ENCODE assay signal across 19 cellular contexts in genomic region chr20:49791165-49791564, GRCh38. TPM values are rescaled to one million over a fixed set of nuclear protein-coding genes. Genes with fewer than 3 reads are reported as not detected.
A peak's percentile ranks its signal among the peaks of the same experiment; 100 is the strongest.
DNase-seq lines count a peak whose midpoint lies in the region; ATAC-seq, FAIRE-seq and TF ChIP-seq lines count a peak whose summit lies in the region.
"Had no signal": no experiment of that assay in that cellular context is flagged by ENCODE, and none has a peak within 500 bp of the region (broad histone marks: within the 10 kb centered on the region; RNA-seq: fewer than 3 reads in every experiment).

No MANE protein-coding gene starts in this region.

- no peak overlapping the region for H4K91ac ChIP-seq in mesenchymal stem cell (ENCODE audit: low read length)

- CTCF ChIA-PET in K562 (lab: Yijun Ruan, JAX; ENCODE audit: low intra/inter-chr PET ratio): no interaction called here

- peak overlapping the region; percentile 82 for H2AFZ ChIP-seq in K562 (ENCODE audit: low read depth, low read length)
- no peak overlapping the region for H2AFZ ChIP-seq in mesenchymal stem cell (ENCODE audit: low read depth, low read length)

- H3K4me2 ChIP-seq in K562 (ENCODE audit: insufficient read depth, low read length) (no peak overlapping the region; the same call in 1 of the 2 replicates), mesenchymal stem cell (ENCODE audit: low read length, poor library complexity, severe bottlenecking) (no peak overlapping the region)

- H3K18ac ChIP-seq in mesenchymal stem cell (ENCODE audit: low read depth in 1 of 2, low read length in 2 of 2): no peak overlapping the region

- no peak overlapping the region for H2BK120ac ChIP-seq in mesenchymal stem cell (ENCODE audit: low read depth, low read length)

- no peak for DNase-seq in heart right ventricle
- no peak for DNase-seq in left ventricle myocardium superior
- DNase-seq in K562 (ENCODE audit: extremely low read depth in 1 of 4, low spot score in 3 of 4): peak in 1 of 4 experiments; percentile 41
- no peak for DNase-seq in mesenchymal stem cell
- DNase-seq in activated CD8-positive, alpha-beta memory T cell treated with anti-CD3 and anti-CD28 coated beads, Interleukin-2, amount 50 U/mL, for 4 hours: no peak
- no peak for DNase-seq in epidermal melanocyte (ENCODE audit: insufficient read length, low spot score)
- no peak for DNase-seq in head of caudate nucleus
- no peak for DNase-seq in SKM-1 (lab: John Stamatoyannopoulos, UW; ENCODE audit: unreplicated experiment)
- DNase-seq: DMS53, H7, NCI-H1417, NCI-H1930, NCI-H2171 treated with DMSO at 0.1 percent for 48 hours, NCI-H510A, NCI-H82, SHP77 treated with DMSO at 0.1 percent for 48 hours had no signal

- TF ChIP-seq RAD21 in K562 (CRISPR knock-in tag; conservative IDR thresholded peaks at IDR 0.05 in 1 of 2, IDR thresholded peaks at IDR 0.05 in 1 of 2): no peak

- H2BK5ac ChIP-seq in mesenchymal stem cell (ENCODE audit: low read depth, low read length, poor library complexity, severe bottlenecking): no peak overlapping the region

- H3K23ac ChIP-seq in mesenchymal stem cell (ENCODE audit: low read length in 2 of 2): no peak overlapping the region

- BruUV-seq in K562 (replicated peaks; lab: Mats Ljungman, UMichigan): no TSS peak

- H3K9ac ChIP-seq in K562 (ENCODE audit: insufficient read depth in 1 of 2, low read depth in 2 of 2, low read length in 2 of 2): peak overlapping the region; percentile 1 to 50; a peak in 1 of 4 replicates
- H3K9ac ChIP-seq in mesenchymal stem cell (ENCODE audit: low read length): no peak overlapping the region

- no peak overlapping the region for H2BK15ac ChIP-seq in mesenchymal stem cell (ENCODE audit: low read depth, poor library complexity, severe bottlenecking)

- no peak overlapping the region for H4K8ac ChIP-seq in mesenchymal stem cell (ENCODE audit: low read length)

- peak overlapping the region in 9 of 10 donors; percentile 8 to 73 (median 65) for H3K27ac ChIP-seq in heart right ventricle
- peak overlapping the region; percentile 87 for H3K27ac ChIP-seq in K562 (ENCODE audit: extremely low read depth, low read depth, low read length)
- no peak overlapping the region for H3K27ac ChIP-seq in mesenchymal stem cell (ENCODE audit: low read length, poor library complexity, severe bottlenecking)
- H3K27ac ChIP-seq: C4-2B had no signal

- ATAC-seq in heart right ventricle (no peak), left ventricle myocardium superior (no peak), K562 (peak; percentile 17)

- TF ChIP-seq CTCF in heart right ventricle (IDR thresholded peaks at IDR 0.05): no peak
- TF ChIP-seq CTCF in K562 (IDR thresholded peaks at IDR 0.05 in 2 of 3, conservative IDR thresholded peaks at IDR 0.05 in 1 of 3; ENCODE audit: insufficient read depth in 2 of 3, low read depth in 1 of 3, low read length in 3 of 3): no peak

- H3K9me3 ChIP-seq in heart right ventricle (no peaks in the 10 kb centered on the region), K562 (replicated peaks; ENCODE audit: control insufficient read depth, insufficient read depth, low read depth, low read length) (no peaks in the 10 kb centered on the region), mesenchymal stem cell (ENCODE audit: control insufficient read depth, low read length) (no peaks in the 10 kb centered on the region)

- no peaks in the 10 kb centered on the region for H3K36me3 ChIP-seq in heart right ventricle
- H3K36me3 ChIP-seq in K562 (ENCODE audit: control insufficient read depth, insufficient read depth, low read length): no peaks in the 10 kb centered on the region
- H3K36me3 ChIP-seq in mesenchymal stem cell (ENCODE audit: control insufficient read depth in 1 of 2, insufficient read depth in 2 of 2, low read depth in 1 of 2, low read length in 2 of 2): no peaks in the 10 kb centered on the region

- no peaks in the 10 kb centered on the region for H4K20me1 ChIP-seq in K562 (replicated peaks; ENCODE audit: control insufficient read depth, insufficient read depth, low read length)

- no peak for TF ChIP-seq EP300 in K562 (IDR thresholded peaks at IDR 0.05; ENCODE audit: low read length)

- H3K79me1 ChIP-seq in mesenchymal stem cell (replicated peaks; ENCODE audit: low read length, poor library complexity, severe bottlenecking): no peaks in the 10 kb centered on the region

- POLR2A ChIA-PET in K562 (lab: Yijun Ruan, JAX): interaction anchor here (0.7 kb wide), 1 partner anchor 61 kb away, joined by 3 read pairs; no protein-coding TSS in a partner anchor

- no peak overlapping the region for H3K4ac ChIP-seq in mesenchymal stem cell (ENCODE audit: low read depth in 1 of 2, low read length in 2 of 2)

- FAIRE-seq in K562 (lab: Jason Lieb, UNC): peak; percentile 40
- FAIRE-seq: GM18507, RCC 7860 had no signal

- in situ Hi-C loops in K562 (cut with MboI): no loop called here

- intact Hi-C loops in heart right ventricle (cut with DNase I): loop anchor here in 1 of 10 donors (2.0 kb wide), 1 partner anchor 22 kb away; the partner anchor contains the start of gene SLC9A8
- intact Hi-C loops in left ventricle myocardium superior (cut with micrococcal nuclease): no loop called here
- intact Hi-C loops in K562 (cut with micrococcal nuclease): loop anchor here (2.0 kb wide), 2 partner anchors 24 to 56 kb away; no protein-coding TSS in a partner anchor
- intact Hi-C loops in head of caudate nucleus (cut with DNase I): no loop called here

- H2BK12ac ChIP-seq in mesenchymal stem cell (ENCODE audit: low read length in 2 of 2): no peak overlapping the region

- WGBS in heart right ventricle, 2 donors: 43 to 77% methylated on average over 2 of the region's 2 CpGs
- WGBS in K562 (ENCODE audit: insufficient coverage, low coverage, missing lambda C conversion rate): 0% methylated on average over 2 of the region's 2 CpGs
- WGBS in mesenchymal stem cell: 100% methylated on average over 1 of the region's 2 CpGs

- H3K14ac ChIP-seq in mesenchymal stem cell (ENCODE audit: low read length in 2 of 2): no peak overlapping the region

- peak overlapping the region; percentile 30 for H2AK5ac ChIP-seq in mesenchymal stem cell (ENCODE audit: low read length, severe bottlenecking)

- TF ChIP-seq POLR2A in K562 (conservative IDR thresholded peaks at IDR 0.05): no peak

- H3K27me3 ChIP-seq in heart right ventricle (no peaks in the 10 kb centered on the region), K562 (ENCODE audit: control insufficient read depth in 2 of 2, insufficient read depth in 2 of 2, low read length in 2 of 2) (no peaks in the 10 kb centered on the region), mesenchymal stem cell (ENCODE audit: control insufficient read depth in 1 of 2, insufficient read depth in 1 of 2, low read length in 2 of 2) (no peaks in the 10 kb centered on the region)

- H3K4me1 ChIP-seq in heart right ventricle (peaks cover 0 to 65% (median 10%) of the 10 kb centered on the region in 9 donors), K562 (replicated peaks in 1 of 2; ENCODE audit: control insufficient read depth in 2 of 2, insufficient read depth in 2 of 2, low read length in 2 of 2) (peaks cover 28 to 48% of the 10 kb centered on the region in 2 experiments), mesenchymal stem cell (ENCODE audit: control insufficient read depth, insufficient read depth, low read depth, low read length) (no peaks in the 10 kb centered on the region)

- H3K9me1 ChIP-seq in K562 (ENCODE audit: control insufficient read depth, insufficient read depth, low read length): no peaks in the 10 kb centered on the region

- H3K4me3 ChIP-seq in heart right ventricle: no peak overlapping the region
- no peak overlapping the region for H3K4me3 ChIP-seq in K562
- no peak overlapping the region for H3K4me3 ChIP-seq in mesenchymal stem cell (ENCODE audit: insufficient read depth in 1 of 2, low read depth in 1 of 2, low read length in 2 of 2)

- H3K79me2 ChIP-seq in K562 (ENCODE audit: control insufficient read depth, insufficient read depth, low read length): no peaks in the 10 kb centered on the region

TF ChIP-seq in K562, 482 proteins besides CTCF, POLR2A, EP300 and RAD21 (continues in another document):
- TF ChIP-seq CBX3 (IDR thresholded peaks at IDR 0.05; ENCODE audit: borderline replicate concordance in 1 of 2, low read length in 2 of 2) (no peak), ZBTB17 (CRISPR knock-in tag; IDR thresholded peaks at IDR 0.05) (peak; percentile 86)
- TF ChIP-seq, protein P1, sequence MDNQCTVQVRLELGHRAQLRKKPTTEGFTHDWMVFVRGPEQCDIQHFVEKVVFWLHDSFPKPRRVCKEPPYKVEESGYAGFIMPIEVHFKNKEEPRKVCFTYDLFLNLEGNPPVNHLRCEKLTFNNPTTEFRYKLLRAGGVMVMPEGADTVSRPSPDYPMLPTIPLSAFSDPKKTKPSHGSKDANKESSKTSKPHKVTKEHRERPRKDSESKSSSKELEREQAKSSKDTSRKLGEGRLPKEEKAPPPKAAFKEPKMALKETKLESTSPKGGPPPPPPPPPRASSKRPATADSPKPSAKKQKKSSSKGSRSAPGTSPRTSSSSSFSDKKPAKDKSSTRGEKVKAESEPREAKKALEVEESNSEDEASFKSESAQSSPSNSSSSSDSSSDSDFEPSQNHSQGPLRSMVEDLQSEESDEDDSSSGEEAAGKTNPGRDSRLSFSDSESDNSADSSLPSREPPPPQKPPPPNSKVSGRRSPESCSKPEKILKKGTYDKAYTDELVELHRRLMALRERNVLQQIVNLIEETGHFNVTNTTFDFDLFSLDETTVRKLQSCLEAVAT (IDR thresholded peaks at IDR 0.05): peak in 1 of 2 experiments; percentile 93; a peak in 2 of 4 replicates

RNA-seq across cellular contexts. Expression of gene SLC9A8, which starts 21.5 kb away (rescaled TPM):
- total RNA-seq in heart right ventricle (1 to 10 TPM; 5.5 to 8.7 (median 6.9) TPM), left ventricle myocardium superior (4.4 TPM), K562 (2014; rRNA removed) (5.0 and 11.7 TPM in 2 replicates), K562 (2014; rRNA removed; fragmentation: Illumina TruSeq; extraction: Trizol) (4.9 and 5.9 TPM in 2 replicates), K562 (2015; rRNA removed; fragmentation: Illumina TruSeq; extraction: Trizol) (4.9 and 9.7 TPM in 2 replicates), K562 (2021) (8.0 and 8.8 TPM in 2 replicates)
- polyA plus RNA-seq in heart right ventricle (1 to 10 TPM; 3.3 to 7.4 TPM), K562 (2011; rRNA removed) (2.9 and 4.4 TPM in 2 replicates), K562 (2014; fragmentation: Illumina TruSeq; extraction: Trizol) (5.7 and 6.3 TPM in 2 replicates), K562 (2014; fragmentation: Nextera tagmentation; extraction: Ambion mirVana) (under 1 TPM; 0.56 to 0.76 TPM), K562 (2014; rRNA removed) (4.7 and 5.4 TPM in 2 replicates)
- 30.2 and 34.7 TPM in 2 replicates for total RNA-seq in K562 (2011; cell fraction: chromatin; rRNA removed; ENCODE audit: low replicate concordance)
- 26.8 and 36.1 TPM in 2 replicates for total RNA-seq in K562 (2011; cell fraction: nucleolus; rRNA removed)
- 19.1 and 25.0 TPM in 2 replicates for total RNA-seq in K562 (2011; cell fraction: nucleoplasm; rRNA removed)
- 2.6 TPM in 2 replicates for polyA plus RNA-seq in K562 (2011; cell fraction: cytosol; rRNA removed)
- 16.6 and 24.2 TPM in 2 replicates for polyA plus RNA-seq in K562 (2011; cell fraction: nucleus; rRNA removed)
- polyA plus RNA-seq in K562 (2012): 5.3 and 9.7 TPM in 2 replicates
- polyA minus RNA-seq in K562 (2011; rRNA and poly(A)+ RNA removed): 16.2 and 17.9 TPM in 2 replicates
- 1.8 and 3.2 TPM in 2 replicates for polyA minus RNA-seq in K562 (2011; cell fraction: cytosol; rRNA and poly(A)+ RNA removed)
- 17.5 and 25.3 TPM in 2 replicates for polyA minus RNA-seq in K562 (2011; cell fraction: nucleus; rRNA and poly(A)+ RNA removed)
- 3.9 TPM for polyA plus RNA-seq in mesenchymal stem cell (2013, experiment 1 of 2)
- 3.6 TPM for polyA plus RNA-seq in mesenchymal stem cell (2013, experiment 2 of 2)
